In the genomic region with DNA sequence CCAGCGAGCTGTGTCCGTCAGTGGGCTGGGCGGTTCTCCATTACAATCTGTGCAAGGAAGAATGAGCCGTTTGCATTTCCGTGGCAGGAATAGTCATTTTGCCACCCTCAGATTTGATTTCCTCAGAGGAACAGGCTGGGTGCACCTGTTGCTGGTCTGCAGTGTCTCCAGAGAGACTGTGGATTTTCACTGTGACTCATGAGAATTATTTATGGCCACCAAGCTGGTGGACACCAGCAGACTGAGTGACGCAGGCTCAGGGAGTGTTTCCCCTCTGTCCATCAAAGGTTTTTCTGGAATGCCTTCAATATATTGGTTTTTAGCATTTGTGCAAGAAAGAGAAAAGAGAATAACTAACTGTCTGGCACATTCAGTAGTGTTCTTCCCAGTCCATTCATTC, we compare ENCODE assay signal across 15 cellular contexts. TPM values are rescaled to one million over a fixed set of nuclear protein-coding genes. Genes with fewer than 3 reads are reported as not detected.
A peak's percentile ranks its signal among the peaks of the same experiment; 100 is the strongest.
DNase-seq lines count a peak whose midpoint lies in the region; ATAC-seq and TF ChIP-seq lines count a peak whose summit lies in the region.
"Had no signal": no experiment of that assay in that cellular context is flagged by ENCODE, and none has a peak within 500 bp of the region (broad histone marks: within the 10 kb centered on the region; RNA-seq: fewer than 3 reads in every experiment).

No MANE protein-coding gene starts in this region.

- peak overlapping the region; percentile 64 for H3K4me2 ChIP-seq in Karpas-422 (ENCODE audit: low read depth, low read length, poor library complexity, severe bottlenecking)

- TF ChIP-seq POLR2A in spleen (IDR thresholded peaks at IDR 0.05): no peak

- WGBS in psoas muscle, 3 donors: 13 to 18% (median 16%) methylated on average over 6 of the region's 6 CpGs
- WGBS in spleen, 5 donors: 42 to 57% (median 49%) methylated on average over 6 of the region's 6 CpGs

- H3K4me3 ChIP-seq in Karpas-422 (ENCODE audit: low read length): peak overlapping the region; percentile 40
- H3K4me3 ChIP-seq in psoas muscle: peak overlapping the region; percentile 20
- H3K4me3 ChIP-seq in spleen: no peak overlapping the region
- H3K4me3 ChIP-seq: Peyer's patch had no signal

- DNase-seq in Karpas-422 (peak; percentile 73), psoas muscle (peak; percentile 40 to 66), glomerular visceral epithelial cell (ENCODE audit: extremely low spot score) (no peak), left colon (no peak), NCI-H2171 treated with DMSO at 0.1 percent for 48 hours (lab: John Stamatoyannopoulos, UW) (no peak), spleen (no peak)
- DNase-seq: activated CD4-positive, alpha-beta T cell treated with anti-CD3 and anti-CD28 coated beads, Interleukin-2, amount 10 ng/mL, durations not matched to agents 24 days and 14 days; activated naive CD8-positive, alpha-beta T cell treated with anti-CD3 and anti-CD28 coated beads, Interleukin-2, amount 50 U/mL, for 24 hours; DND-41; NCI-H1092; stimulated activated naive CD4-positive, alpha-beta T cell had no signal

- H3K9ac ChIP-seq in Karpas-422 (ENCODE audit: low read length): peak overlapping the region; percentile 60

- peaks cover 98% of the 10 kb centered on the region for H3K4me1 ChIP-seq in Karpas-422 (ENCODE audit: low read length)
- H3K4me1 ChIP-seq in psoas muscle: peaks cover 34% of the 10 kb centered on the region
- peaks cover 8 to 62% (median 30%) of the 10 kb centered on the region in 6 donors for H3K4me1 ChIP-seq in spleen

- H4K20me1 ChIP-seq in Karpas-422 (ENCODE audit: insufficient read depth, low read depth, low read length): no peaks in the 10 kb centered on the region; the same call in 1 of the 2 replicates

- peaks cover 98% of the 10 kb centered on the region for H3K79me2 ChIP-seq in Karpas-422 (ENCODE audit: low read length)

- H3K36me3 ChIP-seq in Karpas-422 (ENCODE audit: insufficient read depth, low read length) (no peaks in the 10 kb centered on the region), psoas muscle (ENCODE audit: insufficient read depth in 1 of 2, low read depth in 1 of 2) (no peaks in the 10 kb centered on the region), spleen (no peaks in the 10 kb centered on the region)
- H3K36me3 ChIP-seq: Peyer's patch had no signal

- H3K27me3 ChIP-seq in Karpas-422 (ENCODE audit: low read length) (no peaks in the 10 kb centered on the region), psoas muscle (ENCODE audit: insufficient read depth in 3 of 3, low read length in 2 of 3) (no peaks in the 10 kb centered on the region), spleen (replicated peaks in 1 of 7) (no peaks in the 10 kb centered on the region)
- H3K27me3 ChIP-seq: Peyer's patch had no signal

- intact Hi-C loops in psoas muscle (cut with DNase I): loop anchor here in 1 of 2 donors (5.0 kb wide), 1 partner anchor 39 kb away; the partner anchor contains the start of gene PRKCE
- intact Hi-C loops in left colon (cut with DNase I, micrococcal nuclease): no loop called here
- intact Hi-C loops in spleen (cut with DNase I; ENCODE audit: low total_unique reads): no loop called here

- no peaks in the 10 kb centered on the region for H3K9me2 ChIP-seq in Karpas-422 (replicated peaks; ENCODE audit: insufficient read depth, low read length)

- no peak for TF ChIP-seq CTCF in psoas muscle (IDR thresholded peaks at IDR 0.05)
- no peak for TF ChIP-seq CTCF in spleen (IDR thresholded peaks at IDR 0.05 in 8 of 11, conservative IDR thresholded peaks at IDR 0.05 in 3 of 11)

- H2AFZ ChIP-seq in Karpas-422 (ENCODE audit: low read length): no peak overlapping the region

- ATAC-seq in GM18867 (IDR thresholded peaks at IDR 0.05; ENCODE audit: unreplicated experiment) (peak; percentile 47), HG02588 (IDR thresholded peaks at IDR 0.05; ENCODE audit: unreplicated experiment) (peak; percentile 53), psoas muscle (peak; percentile 95 to 98 (median 98)), left colon (no peak)
- ATAC-seq: activated naive CD8-positive, alpha-beta T cell treated with anti-CD3 and anti-CD28 coated beads, Interleukin-2, amount 50 U/mL, for 24 hours; HCT116 had no signal

- H3K9me3 ChIP-seq in Karpas-422 (ENCODE audit: low read length) (no peaks in the 10 kb centered on the region), psoas muscle (no peaks in the 10 kb centered on the region), spleen (no peaks in the 10 kb centered on the region)
- H3K9me3 ChIP-seq: Peyer's patch had no signal

- H3K27ac ChIP-seq in Karpas-422 (ENCODE audit: low read length) (peak overlapping the region; percentile 91), psoas muscle (peak overlapping the region; percentile 90), spleen (no peak overlapping the region)
- H3K27ac ChIP-seq: Peyer's patch had no signal

RNA-seq across cellular contexts. Expression of gene PRKCE, which starts 39.7 kb away (rescaled TPM):
- total RNA-seq in Karpas-422 (2014; rRNA removed; shearing (Covaris generic); ENCODE audit: low replicate concordance): 61.8 and 94.7 TPM in 2 replicates
- 10 to 100 TPM; 16.1 to 22.8 (median 20.0) TPM for total RNA-seq in psoas muscle
- polyA plus RNA-seq in psoas muscle: 1 to 10 TPM; 3.0 to 5.4 (median 4.4) TPM
- 10 to 100 TPM; 22.2 to 29.2 TPM for total RNA-seq in left colon
- 10 to 100 TPM; 15.9 to 43.6 (median 27.0) TPM for total RNA-seq in spleen
- polyA plus RNA-seq in spleen: 1 to 10 TPM; 2.5 to 4.0 (median 3.9) TPM

Comparison
In these comparisons a context has a peak if more than half of its experiments do, and no peak if none do; other contexts are left out.
1. DNase-seq: peak in Karpas-422 (single experiment) and psoas muscle (2 of 2); none in glomerular visceral epithelial cell (single experiment), left colon (0 of 2), NCI-H2171 treated with DMSO at 0.1 percent for 48 hours (single experiment) and spleen (single experiment).
2. H3K27ac ChIP-seq: peak in Karpas-422 (single experiment) and psoas muscle (single experiment); none in spleen (0 of 8).
3. H3K4me3 ChIP-seq: peak in Karpas-422 (single experiment) and psoas muscle (single experiment); none in spleen (0 of 8).